In genomic region chr5:79962580-79963222, GRCh38 we compare ENCODE assay signal across 11 cellular contexts. TPM values are rescaled to one million over a fixed set of nuclear protein-coding genes. Genes with fewer than 3 reads are reported as not detected.
DNase-seq lines count a peak whose midpoint lies in the region; ATAC-seq and TF ChIP-seq lines count a peak whose summit lies in the region.
"Had no signal": no experiment of that assay in that cellular context is flagged by ENCODE, and none has a peak within 500 bp of the region (broad histone marks: within the 10 kb centered on the region; RNA-seq: fewer than 3 reads in every experiment).

No MANE protein-coding gene starts in this region.

- no peaks in the 10 kb centered on the region for H3K27me3 ChIP-seq in right atrium auricular region
- H3K27me3 ChIP-seq: upper lobe of left lung had no signal

- H3K36me3 ChIP-seq in right atrium auricular region, result no peaks in the 10 kb centered on the region
- H3K36me3 ChIP-seq: upper lobe of left lung had no signal

- no peak overlapping the region for H3K27ac ChIP-seq in right atrium auricular region
- H3K27ac ChIP-seq: upper lobe of left lung, VCaP had no signal

- peaks cover 39% of the 10 kb centered on the region for H3K4me1 Mint-ChIP-seq in activated T-helper 1 cell treated with anti-CD3 and anti-CD28 coated beads, Interleukin-12 subunit alpha, Interleukin-12 subunit beta, Interleukin-2, Interleukin-4 antibody, amounts not matched to agents 30 ng/mL and 10 ng/mL and 1 ng/mL, durations not matched to agents 14 hours and 24 hours and 36 hours (ENCODE audit: low read depth)
- H3K4me1 Mint-ChIP-seq in neural crest cell, result peaks cover 24% of the 10 kb centered on the region

- H3K9me3 Mint-ChIP-seq in activated T-helper 1 cell treated with anti-CD3 and anti-CD28 coated beads, Interleukin-12 subunit alpha, Interleukin-12 subunit beta, Interleukin-2, Interleukin-4 antibody, amounts not matched to agents 30 ng/mL and 10 ng/mL and 1 ng/mL, durations not matched to agents 14 hours and 24 hours and 36 hours, result no peaks in the 10 kb centered on the region
- no peaks in the 10 kb centered on the region for H3K9me3 Mint-ChIP-seq in neural crest cell

- peak overlapping the region; percentile 35 for H3K4me3 Mint-ChIP-seq in activated T-helper 1 cell treated with anti-CD3 and anti-CD28 coated beads, Interleukin-12 subunit alpha, Interleukin-12 subunit beta, Interleukin-2, Interleukin-4 antibody, amounts not matched to agents 30 ng/mL and 10 ng/mL and 1 ng/mL, durations not matched to agents 14 hours and 24 hours and 36 hours
- no peak overlapping the region for H3K4me3 Mint-ChIP-seq in neural crest cell

- no peaks in the 10 kb centered on the region for H3K27me3 Mint-ChIP-seq in activated T-helper 1 cell treated with anti-CD3 and anti-CD28 coated beads, Interleukin-12 subunit alpha, Interleukin-12 subunit beta, Interleukin-2, Interleukin-4 antibody, amounts not matched to agents 30 ng/mL and 10 ng/mL and 1 ng/mL, durations not matched to agents 14 hours and 24 hours and 36 hours (ENCODE audit: insufficient read depth)
- no peaks in the 10 kb centered on the region for H3K27me3 Mint-ChIP-seq in neural crest cell (ENCODE audit: low read depth)

- no peaks in the 10 kb centered on the region for H3K9me3 ChIP-seq in right atrium auricular region
- H3K9me3 ChIP-seq: upper lobe of left lung had no signal

- peaks cover 3% of the 10 kb centered on the region for H3K36me3 Mint-ChIP-seq in activated T-helper 1 cell treated with anti-CD3 and anti-CD28 coated beads, Interleukin-12 subunit alpha, Interleukin-12 subunit beta, Interleukin-2, Interleukin-4 antibody, amounts not matched to agents 30 ng/mL and 10 ng/mL and 1 ng/mL, durations not matched to agents 14 hours and 24 hours and 36 hours (ENCODE audit: low read depth)
- H3K36me3 Mint-ChIP-seq in neural crest cell (ENCODE audit: low read depth), result no peaks in the 10 kb centered on the region

- ATAC-seq in HG03108 (IDR thresholded peaks at IDR 0.05; ENCODE audit: unreplicated experiment) (no peak), HG03521 (IDR thresholded peaks at IDR 0.05; ENCODE audit: unreplicated experiment) (no peak)

- peak overlapping the region; percentile 85 for H3K27ac Mint-ChIP-seq in activated T-helper 1 cell treated with anti-CD3 and anti-CD28 coated beads, Interleukin-12 subunit alpha, Interleukin-12 subunit beta, Interleukin-2, Interleukin-4 antibody, amounts not matched to agents 30 ng/mL and 10 ng/mL and 1 ng/mL, durations not matched to agents 14 hours and 24 hours and 36 hours
- H3K27ac Mint-ChIP-seq in neural crest cell (ENCODE audit: unreplicated experiment), result peak overlapping the region; percentile 95

- intact Hi-C loops in activated T-helper 1 cell treated with anti-CD3 and anti-CD28 coated beads, Interleukin-12 subunit alpha, Interleukin-12 subunit beta, Interleukin-2, Interleukin-4 antibody, amounts not matched to agents 30 ng/mL and 10 ng/mL and 1 ng/mL, durations not matched to agents 14 hours and 24 hours and 36 hours (cut with micrococcal nuclease), result loop anchor here (1.0 kb wide), 6 partner anchors 28 to 401 kb away; no protein-coding TSS in a partner anchor

- TF ChIP-seq CTCF in neural crest cell (conservative IDR thresholded peaks at IDR 0.05) (no peak), right atrium auricular region (IDR thresholded peaks at IDR 0.05) (no peak)

- H3K4me1 ChIP-seq in right atrium auricular region, result no peaks in the 10 kb centered on the region
- H3K4me1 ChIP-seq: upper lobe of left lung had no signal

- H3K4me3 ChIP-seq in right atrium auricular region, result no peak overlapping the region
- H3K4me3 ChIP-seq: upper lobe of left lung had no signal

- DNase-seq in DMS 273 treated with DMSO at 0.1 percent for 48 hours (lab: John Stamatoyannopoulos, UW) (peak; percentile 41), HT1080 (ENCODE audit: low read depth) (peak; percentile 70), neural crest cell (ENCODE audit: low read depth, low spot score) (no peak), right atrium auricular region (ENCODE audit: low spot score) (no peak), NOMO-1 (lab: John Stamatoyannopoulos, UW; ENCODE audit: unreplicated experiment in 2 of 2) (no peak)
- peak; percentile 29 for DNase-seq in activated T-helper 1 cell treated with anti-CD3 and anti-CD28 coated beads, Interleukin-12 subunit alpha, Interleukin-12 subunit beta, Interleukin-2, Interleukin-4 antibody, amounts not matched to agents 30 ng/mL and 10 ng/mL and 1 ng/mL, durations not matched to agents 14 hours and 24 hours and 36 hours (ENCODE audit: low spot score)
- DNase-seq: NCI-H446 treated with DMSO at 0.1 percent for 48 hours, upper lobe of left lung had no signal

RNA-seq across cellular contexts. Expression of gene MTX3, which starts 28.4 kb away (rescaled TPM):
- 8.3 and 10.5 TPM in 2 replicates for total RNA-seq in HT1080 (2014; rRNA removed; shearing (Covaris generic))
- polyA plus RNA-seq in HT1080 (2015; cell fraction: cytosol; rRNA removed), result 12.6 and 14.4 TPM in 2 replicates
- polyA plus RNA-seq in HT1080 (2015; cell fraction: nucleus; rRNA removed), result 34.5 and 37.4 TPM in 2 replicates
- total RNA-seq in activated T-helper 1 cell treated with anti-CD3 and anti-CD28 coated beads, Interleukin-12 subunit alpha, Interleukin-12 subunit beta, Interleukin-2, Interleukin-4 antibody, amounts not matched to agents 30 ng/mL and 10 ng/mL and 1 ng/mL, durations not matched to agents 14 hours and 24 hours and 36 hours, result 31.4 and 32.5 TPM in 2 replicates
- total RNA-seq in neural crest cell (26.4 and 27.9 TPM in 2 replicates), right atrium auricular region (10 to 100 TPM in 1 of 2 donors, 1 to 10 TPM in 1; 5.3 to 10.7 TPM)

Comparison
In these comparisons a context has a peak if more than half of its experiments do, and no peak if none do; other contexts are left out.
1. DNase-seq: peak in DMS 273 treated with DMSO at 0.1 percent for 48 hours (single experiment), HT1080 (single experiment) and activated T-helper 1 cell treated with anti-CD3 and anti-CD28 coated beads, Interleukin-12 subunit alpha, Interleukin-12 subunit beta, Interleukin-2, Interleukin-4 antibody, amounts not matched to agents 30 ng/mL and 10 ng/mL and 1 ng/mL, durations not matched to agents 14 hours and 24 hours and 36 hours (single experiment); none in neural crest cell (single experiment), right atrium auricular region (single experiment) and NOMO-1 (0 of 2).